1 cellular context compared by ENCODE assay signal in genomic region chr7:100893910-100894763, GRCh38.
TF ChIP-seq lines count a peak whose summit lies in the region.

No MANE protein-coding gene starts in this region.

TF ChIP-seq in HepG2, 621 proteins besides CTCF, POLR2A, EP300 and RAD21:
- TF ChIP-seq REPIN1 (CRISPR knock-in tag; IDR thresholded peaks at IDR 0.05; ENCODE audit: borderline replicate concordance, low read depth) (no peak; the same call in 1 of the 2 replicates), NFIC (IDR thresholded peaks at IDR 0.05; ENCODE audit: low read length) (no peak), KDM2A (CRISPR knock-in tag; IDR thresholded peaks at IDR 0.05; ENCODE audit: borderline replicate concordance, low read depth) (0 out of 2 replicates have a peak, but pooled peaks have one; percentile 6), MTF2 (CRISPR knock-in tag; IDR thresholded peaks at IDR 0.05; ENCODE audit: borderline replicate concordance) (0 out of 2 replicates have a peak, but pooled peaks have one; percentile 5), CBX1 (IDR thresholded peaks at IDR 0.05; ENCODE audit: low read depth) (no peak), SALL2 (CRISPR knock-in tag; IDR thresholded peaks at IDR 0.05) (no peak), ZNF619 (CRISPR knock-in tag; IDR thresholded peaks at IDR 0.05) (no peak), ZSCAN31 (CRISPR knock-in tag; IDR thresholded peaks at IDR 0.05; ENCODE audit: low read depth) (no peak), MAZ (IDR thresholded peaks at IDR 0.05; ENCODE audit: borderline replicate concordance, low read depth, low read length) (no peak), MAZ (CRISPR knock-in tag; IDR thresholded peaks at IDR 0.05; ENCODE audit: low read depth) (0 out of 2 replicates have a peak, but pooled peaks have one; percentile 0), ZNF343 (CRISPR knock-in tag; IDR thresholded peaks at IDR 0.05) (no peak), ZMAT3 (CRISPR knock-in tag; conservative IDR thresholded peaks at IDR 0.05) (no peak), RBM39 (IDR thresholded peaks at IDR 0.05; ENCODE audit: low read depth, low read length, poor library complexity, severe bottlenecking) (peak; percentile 6), ZNF703 (CRISPR knock-in tag; IDR thresholded peaks at IDR 0.05; ENCODE audit: borderline replicate concordance) (no peak), ATF1 (CRISPR knock-in tag; IDR thresholded peaks at IDR 0.05) (no peak), ZFX (CRISPR knock-in tag; IDR thresholded peaks at IDR 0.05; ENCODE audit: low read depth) (no peak), HNRNPL (IDR thresholded peaks at IDR 0.05; ENCODE audit: low read depth, low read length) (no peak), ZNF350 (CRISPR knock-in tag; IDR thresholded peaks at IDR 0.05; ENCODE audit: borderline replicate concordance, low read depth) (no peak), MTA1 (CRISPR knock-in tag; IDR thresholded peaks at IDR 0.05; ENCODE audit: borderline replicate concordance) (peak; percentile 54; the same call in 1 of the 2 replicates), AGO1 (IDR thresholded peaks at IDR 0.05; ENCODE audit: low read depth, low read length, poor library complexity, severe bottlenecking) (no peak)
- TF ChIP-seq, protein P1, sequence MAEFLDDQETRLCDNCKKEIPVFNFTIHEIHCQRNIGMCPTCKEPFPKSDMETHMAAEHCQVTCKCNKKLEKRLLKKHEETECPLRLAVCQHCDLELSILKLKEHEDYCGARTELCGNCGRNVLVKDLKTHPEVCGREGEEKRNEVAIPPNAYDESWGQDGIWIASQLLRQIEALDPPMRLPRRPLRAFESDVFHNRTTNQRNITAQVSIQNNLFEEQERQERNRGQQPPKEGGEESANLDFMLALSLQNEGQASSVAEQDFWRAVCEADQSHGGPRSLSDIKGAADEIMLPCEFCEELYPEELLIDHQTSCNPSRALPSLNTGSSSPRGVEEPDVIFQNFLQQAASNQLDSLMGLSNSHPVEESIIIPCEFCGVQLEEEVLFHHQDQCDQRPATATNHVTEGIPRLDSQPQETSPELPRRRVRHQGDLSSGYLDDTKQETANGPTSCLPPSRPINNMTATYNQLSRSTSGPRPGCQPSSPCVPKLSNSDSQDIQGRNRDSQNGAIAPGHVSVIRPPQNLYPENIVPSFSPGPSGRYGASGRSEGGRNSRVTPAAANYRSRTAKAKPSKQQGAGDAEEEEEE (CRISPR knock-in tag; IDR thresholded peaks at IDR 0.05; ENCODE audit: borderline replicate concordance): no peak
- TF ChIP-seq, protein P2, sequence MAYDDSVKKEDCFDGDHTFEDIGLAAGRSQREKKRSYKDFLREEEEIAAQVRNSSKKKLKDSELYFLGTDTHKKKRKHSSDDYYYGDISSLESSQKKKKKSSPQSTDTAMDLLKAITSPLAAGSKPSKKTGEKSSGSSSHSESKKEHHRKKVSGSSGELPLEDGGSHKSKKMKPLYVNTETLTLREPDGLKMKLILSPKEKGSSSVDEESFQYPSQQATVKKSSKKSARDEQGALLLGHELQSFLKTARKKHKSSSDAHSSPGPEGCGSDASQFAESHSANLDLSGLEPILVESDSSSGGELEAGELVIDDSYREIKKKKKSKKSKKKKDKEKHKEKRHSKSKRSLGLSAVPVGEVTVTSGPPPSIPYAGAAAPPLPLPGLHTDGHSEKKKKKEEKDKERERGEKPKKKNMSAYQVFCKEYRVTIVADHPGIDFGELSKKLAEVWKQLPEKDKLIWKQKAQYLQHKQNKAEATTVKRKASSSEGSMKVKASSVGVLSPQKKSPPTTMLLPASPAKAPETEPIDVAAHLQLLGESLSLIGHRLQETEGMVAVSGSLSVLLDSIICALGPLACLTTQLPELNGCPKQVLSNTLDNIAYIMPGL (CRISPR knock-in tag; IDR thresholded peaks at IDR 0.05; ENCODE audit: borderline replicate concordance in 1 of 2, low read depth in 1 of 2): no peak
- TF ChIP-seq, protein P3, sequence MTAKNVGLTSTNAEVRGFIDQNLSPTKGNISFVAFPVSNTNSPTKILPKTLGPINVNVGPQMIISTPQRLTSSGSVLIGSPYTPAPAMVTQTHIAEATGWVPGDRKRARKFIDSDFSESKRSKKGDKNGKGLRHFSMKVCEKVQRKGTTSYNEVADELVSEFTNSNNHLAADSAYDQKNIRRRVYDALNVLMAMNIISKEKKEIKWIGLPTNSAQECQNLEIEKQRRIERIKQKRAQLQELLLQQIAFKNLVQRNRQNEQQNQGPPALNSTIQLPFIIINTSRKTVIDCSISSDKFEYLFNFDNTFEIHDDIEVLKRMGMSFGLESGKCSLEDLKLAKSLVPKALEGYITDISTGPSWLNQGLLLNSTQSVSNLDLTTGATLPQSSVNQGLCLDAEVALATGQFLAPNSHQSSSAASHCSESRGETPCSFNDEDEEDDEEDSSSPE (CRISPR knock-in tag; IDR thresholded peaks at IDR 0.05): no peak
- TF ChIP-seq, protein P4, sequence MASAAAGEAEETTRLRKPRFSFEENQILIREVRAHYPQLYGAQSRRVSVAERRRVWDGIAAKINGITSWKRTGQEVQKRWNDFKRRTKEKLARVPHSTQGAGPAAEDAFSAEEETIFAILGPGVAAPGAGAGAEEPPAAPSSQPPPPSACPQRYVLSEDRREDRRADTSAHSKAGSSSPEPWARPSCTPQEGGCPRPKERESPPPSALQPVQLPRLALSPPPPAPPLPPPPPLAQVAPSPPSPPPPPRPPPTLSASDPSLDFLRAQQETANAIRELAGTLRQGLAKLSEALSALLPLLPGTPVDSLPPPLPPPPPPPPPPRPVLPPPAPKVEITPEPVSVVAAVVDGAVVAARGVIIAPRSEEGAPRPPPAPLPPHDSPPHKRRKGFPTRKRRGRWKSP (CRISPR knock-in tag; IDR thresholded peaks at IDR 0.05): no peak
- TF ChIP-seq, protein P5, sequence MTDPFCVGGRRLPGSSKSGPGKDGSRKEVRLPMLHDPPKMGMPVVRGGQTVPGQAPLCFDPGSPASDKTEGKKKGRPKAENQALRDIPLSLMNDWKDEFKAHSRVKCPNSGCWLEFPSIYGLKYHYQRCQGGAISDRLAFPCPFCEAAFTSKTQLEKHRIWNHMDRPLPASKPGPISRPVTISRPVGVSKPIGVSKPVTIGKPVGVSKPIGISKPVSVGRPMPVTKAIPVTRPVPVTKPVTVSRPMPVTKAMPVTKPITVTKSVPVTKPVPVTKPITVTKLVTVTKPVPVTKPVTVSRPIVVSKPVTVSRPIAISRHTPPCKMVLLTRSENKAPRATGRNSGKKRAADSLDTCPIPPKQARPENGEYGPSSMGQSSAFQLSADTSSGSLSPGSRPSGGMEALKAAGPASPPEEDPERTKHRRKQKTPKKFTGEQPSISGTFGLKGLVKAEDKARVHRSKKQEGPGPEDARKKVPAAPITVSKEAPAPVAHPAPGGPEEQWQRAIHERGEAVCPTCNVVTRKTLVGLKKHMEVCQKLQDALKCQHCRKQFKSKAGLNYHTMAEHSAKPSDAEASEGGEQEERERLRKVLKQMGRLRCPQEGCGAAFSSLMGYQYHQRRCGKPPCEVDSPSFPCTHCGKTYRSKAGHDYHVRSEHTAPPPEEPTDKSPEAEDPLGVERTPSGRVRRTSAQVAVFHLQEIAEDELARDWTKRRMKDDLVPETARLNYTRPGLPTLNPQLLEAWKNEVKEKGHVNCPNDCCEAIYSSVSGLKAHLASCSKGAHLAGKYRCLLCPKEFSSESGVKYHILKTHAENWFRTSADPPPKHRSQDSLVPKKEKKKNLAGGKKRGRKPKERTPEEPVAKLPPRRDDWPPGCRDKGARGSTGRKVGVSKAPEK (CRISPR knock-in tag; IDR thresholded peaks at IDR 0.05; ENCODE audit: borderline replicate concordance): no peak
